ENCODE assay signal across 1 cellular context in genomic region chr1:38586993-38587646, GRCh38.
A peak's percentile ranks its signal among the peaks of the same experiment; 100 is the strongest.
TF ChIP-seq lines count a peak whose summit lies in the region.

No MANE protein-coding gene starts in this region.

TF ChIP-seq in WTC11, 78 proteins besides CTCF, POLR2A, EP300 and RAD21 (continued from another document):
- TF ChIP-seq RELA (CRISPR knock-in tag; IDR thresholded peaks at IDR 0.05; ENCODE audit: borderline replicate concordance) (no peak), NFE2L1 (CRISPR knock-in tag; IDR thresholded peaks at IDR 0.05) (no peak), ZNF138 (CRISPR knock-in tag; conservative IDR thresholded peaks at IDR 0.05) (no peak), NR1H2 (CRISPR knock-in tag; IDR thresholded peaks at IDR 0.05) (no peak), TEAD4 (CRISPR knock-in tag; IDR thresholded peaks at IDR 0.05) (no peak), NFATC4 (CRISPR knock-in tag; IDR thresholded peaks at IDR 0.05) (0 out of 2 replicates have a peak, but pooled peaks have one; percentile 17), PRRX2 (CRISPR knock-in tag; IDR thresholded peaks at IDR 0.05) (peak; percentile 57; the same call in 1 of the 2 replicates), ZNF232 (CRISPR knock-in tag; IDR thresholded peaks at IDR 0.05) (no peak), E2F1 (CRISPR knock-in tag; IDR thresholded peaks at IDR 0.05) (no peak)
- TF ChIP-seq, protein P1, sequence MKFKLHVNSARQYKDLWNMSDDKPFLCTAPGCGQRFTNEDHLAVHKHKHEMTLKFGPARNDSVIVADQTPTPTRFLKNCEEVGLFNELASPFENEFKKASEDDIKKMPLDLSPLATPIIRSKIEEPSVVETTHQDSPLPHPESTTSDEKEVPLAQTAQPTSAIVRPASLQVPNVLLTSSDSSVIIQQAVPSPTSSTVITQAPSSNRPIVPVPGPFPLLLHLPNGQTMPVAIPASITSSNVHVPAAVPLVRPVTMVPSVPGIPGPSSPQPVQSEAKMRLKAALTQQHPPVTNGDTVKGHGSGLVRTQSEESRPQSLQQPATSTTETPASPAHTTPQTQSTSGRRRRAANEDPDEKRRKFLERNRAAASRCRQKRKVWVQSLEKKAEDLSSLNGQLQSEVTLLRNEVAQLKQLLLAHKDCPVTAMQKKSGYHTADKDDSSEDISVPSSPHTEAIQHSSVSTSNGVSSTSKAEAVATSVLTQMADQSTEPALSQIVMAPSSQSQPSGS (CRISPR knock-in tag; IDR thresholded peaks at IDR 0.05; ENCODE audit: borderline replicate concordance, low read depth) = no peak
- TF ChIP-seq, protein P2, sequence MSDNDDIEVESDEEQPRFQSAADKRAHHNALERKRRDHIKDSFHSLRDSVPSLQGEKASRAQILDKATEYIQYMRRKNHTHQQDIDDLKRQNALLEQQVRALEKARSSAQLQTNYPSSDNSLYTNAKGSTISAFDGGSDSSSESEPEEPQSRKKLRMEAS (CRISPR knock-in tag; IDR thresholded peaks at IDR 0.05) = no peak
